Comparison of ENCODE assay signal across 23 cellular contexts in the genomic region with DNA sequence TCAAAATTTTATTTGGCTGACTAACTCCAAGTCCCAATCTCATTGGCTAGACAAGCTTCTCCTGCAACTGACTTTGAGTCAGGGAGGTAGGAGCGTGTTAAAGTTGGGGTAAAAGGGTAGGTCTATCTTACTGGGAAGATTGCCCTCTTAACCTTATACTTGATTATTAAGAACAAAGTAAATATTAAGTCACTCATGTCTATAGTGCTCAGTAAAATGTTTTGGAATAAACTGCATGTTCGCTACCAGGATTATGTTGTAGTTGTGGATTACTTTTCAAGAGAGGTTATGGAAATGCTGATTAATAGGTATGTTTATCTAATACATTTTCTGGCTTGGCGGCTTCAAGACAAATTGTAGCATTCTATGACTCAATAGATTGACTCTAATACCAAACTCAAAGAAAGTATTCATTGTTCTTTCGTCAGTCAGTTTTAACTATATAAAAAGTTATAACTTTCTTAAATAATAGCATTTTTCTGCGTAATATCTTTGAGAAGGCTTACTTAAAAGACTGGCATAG.
"Had no signal": no experiment of that assay in that cellular context is flagged by ENCODE, and none has a peak within 500 bp of the region (broad histone marks: within the 10 kb centered on the region; RNA-seq: fewer than 3 reads in every experiment).

No MANE protein-coding gene starts in this region.

- H3K27me3 ChIP-seq: neural progenitor cell, ovary, right lobe of liver, sigmoid colon, stomach, thyroid gland, tibial nerve, upper lobe of left lung, vagina had no signal

- H3K9ac ChIP-seq: neural progenitor cell, parathyroid adenoma had no signal

- H3K27ac ChIP-seq: neural progenitor cell, ovary, parathyroid adenoma, psoas muscle, right lobe of liver, sigmoid colon, stomach, thoracic aorta, thyroid gland, tibial nerve, upper lobe of left lung, vagina had no signal

- H3K4me2 ChIP-seq: neural progenitor cell had no signal

- H3K4me1 ChIP-seq: neural progenitor cell, parathyroid adenoma, psoas muscle, right lobe of liver, stomach, thyroid gland, tibial nerve, upper lobe of left lung, vagina had no signal

- ATAC-seq: psoas muscle; right cardiac atrium; right lobe of liver; stimulated activated effector memory CD8-positive, alpha-beta T cell treated with anti-CD3 and anti-CD28 coated beads, Interleukin-12 subunit alpha, Interleukin-12 subunit beta, amount 100 ng/mL, for 72 hours; stimulated activated naive B cell treated with anti-CD40 and anti-IgM and Interleukin-4, amounts not matched to agents 10 μg/mL and 1 μg/mL and 100 μg/mL, for 72 hours had no signal

- H3K9me3 ChIP-seq: ovary, psoas muscle, right lobe of liver, sigmoid colon, stomach, thoracic aorta, thyroid gland, tibial nerve, upper lobe of left lung, vagina had no signal

- H3K4me3 ChIP-seq: neural progenitor cell, ovary, psoas muscle, right lobe of liver, sigmoid colon, stomach, thoracic aorta, thyroid gland, tibial nerve, upper lobe of left lung, vagina had no signal

- H3K36me3 ChIP-seq: neural progenitor cell, ovary, right lobe of liver, sigmoid colon, stomach, thoracic aorta, thyroid gland, tibial nerve, upper lobe of left lung, vagina had no signal

- H2AFZ ChIP-seq: neural progenitor cell, parathyroid adenoma had no signal

- DNase-seq: occipital lobe; ovary; posterior cingulate gyrus; psoas muscle; right cardiac atrium; right lobe of liver; sigmoid colon; small intestine; stimulated activated CD4-positive, alpha-beta T cell treated with anti-CD3 and anti-CD28 coated beads, Interleukin-15, amount 100 ng/mL, for 24 hours; stimulated activated CD4-positive, alpha-beta T cell treated with anti-CD3 and anti-CD28 coated beads, Interleukin-2, amount 100 ng/mL, for 24 hours; stimulated activated CD4-positive, alpha-beta T cell treated with anti-CD3 and anti-CD28 coated beads, Interleukin-2, amount 100 ng/mL, for 48 hours; stimulated activated CD4-positive, alpha-beta T cell treated with anti-CD3 and anti-CD28 coated beads, Interleukin-4, amount 100 ng/mL, for 24 hours; stimulated activated naive B cell treated with anti-CD40 and anti-IgM and Interleukin-4, amounts not matched to agents 10 μg/mL and 1 μg/mL and 100 μg/mL, for 72 hours; stimulated activated naive CD4-positive, alpha-beta T cell treated with Interleukin-2 at 50 U/mL for 16 hours; stomach; thyroid gland; upper lobe of left lung had no signal
